Comparison of ENCODE assay signal across 8 cellular contexts in genomic region chr17:72466199-72466598, GRCh38.
DNase-seq lines count a peak whose midpoint lies in the region; ATAC-seq and TF ChIP-seq lines count a peak whose summit lies in the region.

No MANE protein-coding gene starts in this region.

- no peak overlapping the region for H3K27ac Mint-ChIP-seq in nephron progenitor cell
- H3K27ac Mint-ChIP-seq in activated naive CD8-positive, alpha-beta T cell treated with anti-CD3 and anti-CD28 coated beads for 36 hours: no peak overlapping the region

- peak overlapping the region; percentile 28 for H3K4me3 Mint-ChIP-seq in nephron progenitor cell
- H3K4me3 Mint-ChIP-seq in activated naive CD8-positive, alpha-beta T cell treated with anti-CD3 and anti-CD28 coated beads for 36 hours: no peak overlapping the region

- H3K9me3 Mint-ChIP-seq in nephron progenitor cell: peaks cover 32% of the 10 kb centered on the region
- H3K9me3 Mint-ChIP-seq in activated naive CD8-positive, alpha-beta T cell treated with anti-CD3 and anti-CD28 coated beads for 36 hours: no peaks in the 10 kb centered on the region

- ATAC-seq in GM18868 (IDR thresholded peaks at IDR 0.05; ENCODE audit: unreplicated experiment) (peak; percentile 81), HG02973 (IDR thresholded peaks at IDR 0.05; ENCODE audit: unreplicated experiment) (peak; percentile 55)

- peaks cover 6% of the 10 kb centered on the region for H3K36me3 Mint-ChIP-seq in nephron progenitor cell (ENCODE audit: low read depth)
- H3K36me3 Mint-ChIP-seq in activated naive CD8-positive, alpha-beta T cell treated with anti-CD3 and anti-CD28 coated beads for 36 hours: no peaks in the 10 kb centered on the region

- peak overlapping the region; percentile 50 for H3K4me3 ChIP-seq in WI38 (ENCODE audit: low read depth, low read length)

- peaks cover 28% of the 10 kb centered on the region for H3K27me3 Mint-ChIP-seq in nephron progenitor cell (ENCODE audit: low read depth, poor library complexity)
- peaks cover 6% of the 10 kb centered on the region for H3K27me3 Mint-ChIP-seq in activated naive CD8-positive, alpha-beta T cell treated with anti-CD3 and anti-CD28 coated beads for 36 hours

- peaks cover 25% of the 10 kb centered on the region for H3K4me1 Mint-ChIP-seq in nephron progenitor cell
- peaks cover 2% of the 10 kb centered on the region for H3K4me1 Mint-ChIP-seq in activated naive CD8-positive, alpha-beta T cell treated with anti-CD3 and anti-CD28 coated beads for 36 hours

- no peak for TF ChIP-seq CTCF in WI38 (IDR thresholded peaks at IDR 0.05; ENCODE audit: low read depth, low read length)
- no peak for TF ChIP-seq CTCF in nephron progenitor cell (IDR thresholded peaks at IDR 0.05)

- DNase-seq in nephron progenitor cell (no peak), NCI-H2196 (lab: John Stamatoyannopoulos, UW; ENCODE audit: unreplicated experiment) (no peak), NCI-H345 treated with DMSO at 0.1 percent for 48 hours (lab: John Stamatoyannopoulos, UW; ENCODE audit: unreplicated experiment) (no peak)
- no peak for DNase-seq in stimulated activated naive CD4-positive, alpha-beta T cell treated with Interleukin-2 at 50 U/mL for 16 hours (lab: John Stamatoyannopoulos, UW)
- DNase-seq in activated naive CD8-positive, alpha-beta T cell treated with anti-CD3 and anti-CD28 coated beads for 36 hours: no peak
